ENCODE assay signal across 8 cellular contexts in genomic region chr11:109945626-109946321, GRCh38.
DNase-seq lines count a peak whose midpoint lies in the region; ATAC-seq and TF ChIP-seq lines count a peak whose summit lies in the region.

No MANE protein-coding gene starts in this region.

- H3K27me3 Mint-ChIP-seq in T-helper 17 cell = peaks cover 38% of the 10 kb centered on the region

- no peak overlapping the region for H3K27ac Mint-ChIP-seq in T-helper 17 cell

- TF ChIP-seq EP300 in ovary (IDR thresholded peaks at IDR 0.05) = no peak

- intact Hi-C loops in ovary (cut with DNase I) (loop anchor here in 1 of 4 donors (10.0 kb wide), 1 partner anchor 429 kb away; no protein-coding TSS in a partner anchor), upper lobe of right lung (cut with DNase I) (no loop called here)

- H3K4me1 ChIP-seq in ovary (ENCODE audit: insufficient read depth) (no peaks in the 10 kb centered on the region), upper lobe of right lung (peaks cover 5% of the 10 kb centered on the region)

- H3K9me3 ChIP-seq in T-helper 17 cell (ENCODE audit: control insufficient read depth, low read length, poor library complexity, severe bottlenecking) (no peaks in the 10 kb centered on the region), ovary (no peaks in the 10 kb centered on the region), upper lobe of right lung (no peaks in the 10 kb centered on the region)

- peaks cover 8% of the 10 kb centered on the region for H3K4me1 Mint-ChIP-seq in T-helper 17 cell

- WGBS in ovary, 3 donors = 56 to 62% (median 57%) methylated on average over 6 of the region's 6 CpGs

- peak overlapping the region; percentile 4 for H3K4me3 ChIP-seq in ovary
- H3K4me3 ChIP-seq in upper lobe of right lung = no peak overlapping the region

- DNase-seq in T-helper 17 cell = no peak
- no peak for DNase-seq in ovary
- DNase-seq in occipital lobe (lab: John Stamatoyannopoulos, UW) = no peak
- DNase-seq in upper lobe of right lung = no peak
- no peak for DNase-seq in activated T-cell treated with anti-CD3 and anti-CD28 coated beads for 4 hours
- no peak for DNase-seq in NCI-H446 (lab: John Stamatoyannopoulos, UW)

- no peaks in the 10 kb centered on the region for H3K36me3 Mint-ChIP-seq in T-helper 17 cell (ENCODE audit: low read depth)

- TF ChIP-seq CTCF in ovary (IDR thresholded peaks at IDR 0.05) (no peak), upper lobe of right lung (IDR thresholded peaks at IDR 0.05) (no peak)

- H3K27me3 ChIP-seq in ovary (no peaks in the 10 kb centered on the region), upper lobe of right lung (no peaks in the 10 kb centered on the region)

- H3K36me3 ChIP-seq in ovary = no peaks in the 10 kb centered on the region
- H3K36me3 ChIP-seq in upper lobe of right lung = no peaks in the 10 kb centered on the region

- H3K27ac ChIP-seq in ovary (no peak overlapping the region), upper lobe of right lung (no peak overlapping the region)

- peak overlapping the region; percentile 37 for H3K4me3 Mint-ChIP-seq in T-helper 17 cell

- no peak for TF ChIP-seq POLR2A in ovary (IDR thresholded peaks at IDR 0.05)

- peak; percentile 46 for ATAC-seq in GM18858 (IDR thresholded peaks at IDR 0.05; ENCODE audit: unreplicated experiment)
- ATAC-seq in HG02678 (IDR thresholded peaks at IDR 0.05; ENCODE audit: unreplicated experiment) = peak; percentile 62
- peak; percentile 23 for ATAC-seq in T-helper 17 cell
- ATAC-seq in upper lobe of right lung = no peak
